Comparison of ENCODE assay signal across 12 cellular contexts in the genomic region with DNA sequence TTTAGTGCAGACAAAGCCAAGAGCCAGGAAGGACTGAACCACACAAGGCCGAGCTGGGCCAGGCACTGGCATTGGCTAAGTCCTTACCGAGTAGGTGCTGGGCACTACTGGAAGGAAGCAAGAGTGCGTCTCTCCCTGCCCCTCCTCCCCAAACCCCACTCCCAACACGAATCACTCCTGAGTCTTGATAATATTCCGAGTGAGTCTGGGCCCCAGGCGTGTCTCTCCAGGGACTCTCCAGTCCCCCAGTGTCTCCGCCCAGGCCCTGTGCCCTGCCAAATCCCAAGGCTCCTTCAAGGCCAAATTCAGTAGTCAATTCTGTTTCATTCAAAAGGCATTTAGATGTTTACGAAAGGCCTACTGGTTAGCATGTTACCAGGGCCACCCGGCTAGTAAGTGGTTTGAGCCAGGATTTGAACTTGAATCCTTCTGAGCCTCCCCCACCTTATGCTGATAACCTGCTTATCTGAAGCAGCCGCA.
DNase-seq lines count a peak whose midpoint lies in the region; ATAC-seq and TF ChIP-seq lines count a peak whose summit lies in the region.
"Had no signal": no experiment of that assay in that cellular context is flagged by ENCODE, and none has a peak within 500 bp of the region (broad histone marks: within the 10 kb centered on the region; RNA-seq: fewer than 3 reads in every experiment).

No MANE protein-coding gene starts in this region.

- in situ Hi-C loops in transverse colon (cut with MboI; ENCODE audit: low pct_ligation_motif_present in 1 of 4, low pct_unique_long_range_greater_than_20kb in 1 of 4, low sequenced_read_pairs in 3 of 4) = no loop called here

- TF ChIP-seq EP300 in transverse colon (IDR thresholded peaks at IDR 0.05; ENCODE audit: low read depth) = no peak

- CTCF ChIA-PET in CD8-positive, alpha-beta memory T cell (lab: Charles Lee) = no interaction called here
- CTCF ChIA-PET in WTC11 (lab: Charles Lee) = interaction anchor here (1.3 kb wide), 1 partner anchor 17 kb away, joined by 3 read pairs; no protein-coding TSS in a partner anchor

- H3K27me3 ChIP-seq in adrenal gland (no peaks in the 10 kb centered on the region), right cardiac atrium (ENCODE audit: control insufficient read depth, insufficient read depth) (no peaks in the 10 kb centered on the region), transverse colon (no peaks in the 10 kb centered on the region)
- H3K27me3 ChIP-seq in CD8-positive, alpha-beta memory T cell (ENCODE audit: insufficient read depth, low read length, poor library complexity, severe bottlenecking) = no peaks in the 10 kb centered on the region

- no peaks in the 10 kb centered on the region for H3K4me1 Mint-ChIP-seq in CD8-positive, alpha-beta memory T cell
- H3K4me1 Mint-ChIP-seq in WTC11 = peaks cover 53% of the 10 kb centered on the region
- H3K4me1 Mint-ChIP-seq: activated naive CD8-positive, alpha-beta T cell treated with anti-CD3 and anti-CD28 coated beads for 36 hours had no signal

- H3K27ac ChIP-seq in adrenal gland = peak overlapping the region in 3 of 5 donors; percentile 19 to 81 (median 61)
- no peak overlapping the region for H3K27ac ChIP-seq in right cardiac atrium (ENCODE audit: low read length)
- peak overlapping the region; percentile 61 to 74 (median 66) for H3K27ac ChIP-seq in transverse colon
- no peak overlapping the region for H3K27ac ChIP-seq in CD8-positive, alpha-beta memory T cell (ENCODE audit: low read depth, low read length)

- DNase-seq in HCEC 1CT (peak; percentile 94), adrenal gland (peak; percentile 50 to 90 (median 84)), right cardiac atrium (peak; percentile 59 to 78 (median 74)), transverse colon (peak; percentile 53), NCI-H1105 treated with DMSO at 0.1 percent for 48 hours (lab: John Stamatoyannopoulos, UW) (no peak), WTC11 (ENCODE audit: low spot score) (no peak)
- no peak for DNase-seq in CD8-positive, alpha-beta memory T cell
- DNase-seq: activated CD4-positive, alpha-beta T cell treated with anti-CD3 and anti-CD28 coated beads, Interleukin-2, amount 50 U/mL, for 4 hours; activated naive CD8-positive, alpha-beta T cell treated with anti-CD3 and anti-CD28 coated beads for 36 hours; GOT3; NCI-H524 treated with DMSO at 0.1 percent for 48 hours had no signal

- H3K27me3 Mint-ChIP-seq in CD8-positive, alpha-beta memory T cell = peaks cover 3 to 4% of the 10 kb centered on the region in 2 donors
- no peaks in the 10 kb centered on the region for H3K27me3 Mint-ChIP-seq in WTC11 (ENCODE audit: low read depth)
- H3K27me3 Mint-ChIP-seq: activated naive CD8-positive, alpha-beta T cell treated with anti-CD3 and anti-CD28 coated beads for 36 hours had no signal

- POLR2A ChIA-PET in CD8-positive, alpha-beta memory T cell (lab: Charles Lee) = no interaction called here
- POLR2A ChIA-PET in WTC11 (lab: Charles Lee) = no interaction called here

- TF ChIP-seq POLR2A in adrenal gland (IDR thresholded peaks at IDR 0.05) (no peak), transverse colon (IDR thresholded peaks at IDR 0.05) (no peak)

- 33 to 40% (median 37%) methylated on average over 7 to 10 of the region's 10 CpGs for WGBS in adrenal gland, 4 donors
- 55% methylated on average over 10 of the region's 10 CpGs for WGBS in right cardiac atrium
- WGBS in transverse colon (ENCODE audit: low coverage in 1 of 2), 2 donors = 70 to 100% methylated on average over 1 to 10 of the region's 10 CpGs

- TF ChIP-seq CTCF in adrenal gland (IDR thresholded peaks at IDR 0.05) = no peak
- TF ChIP-seq CTCF in transverse colon (IDR thresholded peaks at IDR 0.05) = no peak
- no peak for TF ChIP-seq CTCF in WTC11 (IDR thresholded peaks at IDR 0.05)

- H3K9me3 ChIP-seq in adrenal gland (replicated peaks in 1 of 3) (no peaks in the 10 kb centered on the region), right cardiac atrium (ENCODE audit: control insufficient read depth, low read length) (no peaks in the 10 kb centered on the region), transverse colon (no peaks in the 10 kb centered on the region)
- H3K9me3 ChIP-seq in CD8-positive, alpha-beta memory T cell (ENCODE audit: low read length) = no peaks in the 10 kb centered on the region
- H3K9me3 ChIP-seq: thoracic aorta had no signal

- H3K9me3 Mint-ChIP-seq in CD8-positive, alpha-beta memory T cell = peaks cover 0 to 3% (median 0%) of the 10 kb centered on the region in 5 donors
- H3K9me3 Mint-ChIP-seq in WTC11 = no peaks in the 10 kb centered on the region
- H3K9me3 Mint-ChIP-seq: activated naive CD8-positive, alpha-beta T cell treated with anti-CD3 and anti-CD28 coated beads for 36 hours had no signal

- peaks cover 0 to 11% of the 10 kb centered on the region in 2 donors for H3K4me1 ChIP-seq in adrenal gland (replicated peaks in 1 of 2)
- no peaks in the 10 kb centered on the region for H3K4me1 ChIP-seq in right cardiac atrium (ENCODE audit: control insufficient read depth, insufficient read depth, low read length)
- peaks cover 0 to 25% (median 9%) of the 10 kb centered on the region in 4 donors for H3K4me1 ChIP-seq in transverse colon
- H3K4me1 ChIP-seq in CD8-positive, alpha-beta memory T cell (ENCODE audit: insufficient read depth, low read length) = no peaks in the 10 kb centered on the region

- H3K4me3 Mint-ChIP-seq in CD8-positive, alpha-beta memory T cell = no peak overlapping the region
- H3K4me3 Mint-ChIP-seq in WTC11 = no peak overlapping the region
- H3K4me3 Mint-ChIP-seq: activated naive CD8-positive, alpha-beta T cell treated with anti-CD3 and anti-CD28 coated beads for 36 hours had no signal

- no peaks in the 10 kb centered on the region for H3K36me3 Mint-ChIP-seq in CD8-positive, alpha-beta memory T cell
- H3K36me3 Mint-ChIP-seq in WTC11 = no peaks in the 10 kb centered on the region
- H3K36me3 Mint-ChIP-seq: activated naive CD8-positive, alpha-beta T cell treated with anti-CD3 and anti-CD28 coated beads for 36 hours had no signal

- H3K27ac Mint-ChIP-seq in CD8-positive, alpha-beta memory T cell = no peak overlapping the region
- H3K27ac Mint-ChIP-seq in WTC11 = no peak overlapping the region; the same call in 1 of the 2 replicates
- H3K27ac Mint-ChIP-seq: activated naive CD8-positive, alpha-beta T cell treated with anti-CD3 and anti-CD28 coated beads for 36 hours had no signal

- H3K4me3 ChIP-seq in adrenal gland = no peak overlapping the region
- no peak overlapping the region for H3K4me3 ChIP-seq in right cardiac atrium (ENCODE audit: low read length)
- H3K4me3 ChIP-seq in transverse colon = no peak overlapping the region
- H3K4me3 ChIP-seq in CD8-positive, alpha-beta memory T cell (ENCODE audit: low read length) = no peak overlapping the region
- H3K4me3 ChIP-seq: thoracic aorta had no signal

- H3K36me3 ChIP-seq in adrenal gland (replicated peaks in 1 of 2) (no peaks in the 10 kb centered on the region), transverse colon (no peaks in the 10 kb centered on the region)
- H3K36me3 ChIP-seq in CD8-positive, alpha-beta memory T cell (ENCODE audit: insufficient read depth, low read length) = no peaks in the 10 kb centered on the region
- H3K36me3 ChIP-seq: thoracic aorta had no signal

- intact Hi-C loops in adrenal gland (cut with DNase I) (no loop called here), right cardiac atrium (cut with DNase I) (no loop called here), transverse colon (cut with DNase I; ENCODE audit: low total_unique reads) (no loop called here)

- ATAC-seq in right cardiac atrium = peak; percentile 25 to 29
- ATAC-seq in WTC11 = no peak

TF ChIP-seq in WTC11, 78 proteins besides CTCF, POLR2A, EP300 and RAD21:
- TF ChIP-seq ZNF671 (CRISPR knock-in tag; IDR thresholded peaks at IDR 0.05) = no peak
- no peak for TF ChIP-seq ZNF317 (CRISPR knock-in tag; IDR thresholded peaks at IDR 0.05; ENCODE audit: borderline replicate concordance, low read depth)
- no peak for TF ChIP-seq ZNF396 (CRISPR knock-in tag; IDR thresholded peaks at IDR 0.05; ENCODE audit: borderline replicate concordance)
- TF ChIP-seq NFYB (CRISPR knock-in tag; conservative IDR thresholded peaks at IDR 0.05; ENCODE audit: low read depth) = no peak

Comparison
In these comparisons a context has a peak if more than half of its experiments do, and no peak if none do; other contexts are left out.
1. DNase-seq: peak in HCEC 1CT (single experiment), adrenal gland (7 of 7), right cardiac atrium (3 of 3) and transverse colon (single experiment); none in CD8-positive, alpha-beta memory T cell (0 of 5), NCI-H1105 treated with DMSO at 0.1 percent for 48 hours (single experiment) and WTC11 (single experiment).
2. H3K27ac ChIP-seq: peak in adrenal gland (3 of 5) and transverse colon (4 of 4); none in right cardiac atrium (single experiment) and CD8-positive, alpha-beta memory T cell (single experiment).